ENCODE assay signal across 2 cellular contexts in genomic region chr17:47694818-47695663, GRCh38.
TF ChIP-seq lines count a peak whose summit lies in the region.

No MANE protein-coding gene starts in this region.

TF ChIP-seq in A549, 52 proteins besides CTCF, POLR2A, EP300 and RAD21 (continued from another document):
- TF ChIP-seq ATOH8 (CRISPR knock-in tag; IDR thresholded peaks at IDR 0.05; ENCODE audit: low read depth) (no peak), MAX (IDR thresholded peaks at IDR 0.05) (no peak), TFCP2L1 (CRISPR knock-in tag; IDR thresholded peaks at IDR 0.05) (no peak), HOXA7 (CRISPR knock-in tag; IDR thresholded peaks at IDR 0.05) (no peak)

TF ChIP-seq in WTC11, 78 proteins besides CTCF, POLR2A, EP300 and RAD21 (continued from another document and continues in another):
- TF ChIP-seq USF2 (CRISPR knock-in tag; IDR thresholded peaks at IDR 0.05) (peak; percentile 66), USF1 (CRISPR knock-in tag; IDR thresholded peaks at IDR 0.05) (peak; percentile 68), ZNF671 (CRISPR knock-in tag; IDR thresholded peaks at IDR 0.05) (no peak), ZBTB21 (CRISPR knock-in tag; IDR thresholded peaks at IDR 0.05; ENCODE audit: borderline replicate concordance) (no peak), AR (CRISPR knock-in tag; IDR thresholded peaks at IDR 0.05) (no peak), SP1 (CRISPR knock-in tag; conservative IDR thresholded peaks at IDR 0.05) (no peak; the same call in 1 of the 2 replicates), ZNF138 (CRISPR knock-in tag; conservative IDR thresholded peaks at IDR 0.05) (no peak), RELA (CRISPR knock-in tag; IDR thresholded peaks at IDR 0.05; ENCODE audit: borderline replicate concordance) (no peak), NFYB (CRISPR knock-in tag; conservative IDR thresholded peaks at IDR 0.05; ENCODE audit: low read depth) (no peak), IRF1 (CRISPR knock-in tag; IDR thresholded peaks at IDR 0.05) (no peak), ZMAT4 (CRISPR knock-in tag; IDR thresholded peaks at IDR 0.05) (no peak), ZNF423 (CRISPR knock-in tag; IDR thresholded peaks at IDR 0.05) (peak; percentile 13; the same call in 1 of the 2 replicates), NR3C1 (CRISPR knock-in tag; conservative IDR thresholded peaks at IDR 0.05; ENCODE audit: low read depth) (no peak), TP53 (CRISPR knock-in tag; IDR thresholded peaks at IDR 0.05) (no peak; the same call in 1 of the 2 replicates), ZNF416 (CRISPR knock-in tag; IDR thresholded peaks at IDR 0.05) (0 out of 2 replicates have a peak, but pooled peaks have one; percentile 7), ZNF512 (CRISPR knock-in tag; IDR thresholded peaks at IDR 0.05; ENCODE audit: borderline replicate concordance) (no peak), KAT7 (CRISPR knock-in tag; IDR thresholded peaks at IDR 0.05; ENCODE audit: borderline replicate concordance) (no peak), RORB (CRISPR knock-in tag; IDR thresholded peaks at IDR 0.05) (no peak), PRDM15 (CRISPR knock-in tag; IDR thresholded peaks at IDR 0.05) (no peak), E2F5 (CRISPR knock-in tag; IDR thresholded peaks at IDR 0.05) (no peak), CREM (CRISPR knock-in tag; IDR thresholded peaks at IDR 0.05) (peak; percentile 64; the same call in 1 of the 2 replicates), NR2C2 (CRISPR knock-in tag; IDR thresholded peaks at IDR 0.05) (no peak), ESRRA (CRISPR knock-in tag; IDR thresholded peaks at IDR 0.05; ENCODE audit: borderline replicate concordance) (no peak), ZNF121 (CRISPR knock-in tag; IDR thresholded peaks at IDR 0.05) (no peak), ZNF281 (CRISPR knock-in tag; IDR thresholded peaks at IDR 0.05) (no peak), ZNF232 (CRISPR knock-in tag; IDR thresholded peaks at IDR 0.05) (no peak), ZNF219 (CRISPR knock-in tag; IDR thresholded peaks at IDR 0.05; ENCODE audit: borderline replicate concordance) (no peak), TEAD1 (CRISPR knock-in tag; IDR thresholded peaks at IDR 0.05) (peak; percentile 83), GABPB1 (CRISPR knock-in tag; IDR thresholded peaks at IDR 0.05) (no peak), NFE2L1 (CRISPR knock-in tag; IDR thresholded peaks at IDR 0.05) (no peak), CBFB (CRISPR knock-in tag; IDR thresholded peaks at IDR 0.05; ENCODE audit: low read depth) (peak; percentile 56; the same call in 1 of the 2 replicates), FOXP4 (CRISPR knock-in tag; IDR thresholded peaks at IDR 0.05) (no peak), E2F1 (CRISPR knock-in tag; IDR thresholded peaks at IDR 0.05) (no peak)
